Comparison of ENCODE assay signal across 1 cellular context in genomic region chr20:50012282-50013263, GRCh38.
A peak's percentile ranks its signal among the peaks of the same experiment; 100 is the strongest.
TF ChIP-seq lines count a peak whose summit lies in the region.

No MANE protein-coding gene starts in this region.

TF ChIP-seq in K562, 482 proteins besides CTCF, POLR2A, EP300 and RAD21 (continued from another document and continues in another):
- peak; percentile 39; the same call in 1 of the 2 replicates for TF ChIP-seq MGA (IDR thresholded peaks at IDR 0.05)
- TF ChIP-seq SRSF3 (IDR thresholded peaks at IDR 0.05; ENCODE audit: insufficient read depth, low read length): no peak
- TF ChIP-seq E2F8 (IDR thresholded peaks at IDR 0.05; ENCODE audit: low read depth, partially characterized antibody): no peak
- no peak for TF ChIP-seq KAT7 (CRISPR knock-in tag; IDR thresholded peaks at IDR 0.05; ENCODE audit: borderline replicate concordance)
- no peak for TF ChIP-seq ZBTB40 (IDR thresholded peaks at IDR 0.05)
- no peak for TF ChIP-seq ZBTB40 (CRISPR knock-in tag; IDR thresholded peaks at IDR 0.05)
- TF ChIP-seq ZNF324 (CRISPR knock-in tag; IDR thresholded peaks at IDR 0.05): no peak
- no peak for TF ChIP-seq ZNF668 (CRISPR knock-in tag; IDR thresholded peaks at IDR 0.05)
- no peak for TF ChIP-seq SMAD3 (CRISPR knock-in tag; conservative IDR thresholded peaks at IDR 0.05)
- peak; percentile 72 for TF ChIP-seq FOXM1 (IDR thresholded peaks at IDR 0.05; ENCODE audit: low read depth)
- TF ChIP-seq FOXM1 (CRISPR knock-in tag; IDR thresholded peaks at IDR 0.05; ENCODE audit: low read depth): no peak
- peak; percentile 54; the same call in 1 of the 2 replicates for TF ChIP-seq MYNN (IDR thresholded peaks at IDR 0.05)
- TF ChIP-seq MYNN (CRISPR knock-in tag; IDR thresholded peaks at IDR 0.05): no peak
- no peak for TF ChIP-seq MEIS2 (IDR thresholded peaks at IDR 0.05; ENCODE audit: partially characterized antibody)
- no peak for TF ChIP-seq ZNF282 (CRISPR knock-in tag; IDR thresholded peaks at IDR 0.05)
- TF ChIP-seq WHSC1 (IDR thresholded peaks at IDR 0.05; ENCODE audit: low read length): no peak
- TF ChIP-seq ID3 (CRISPR knock-in tag; IDR thresholded peaks at IDR 0.05): no peak
- TF ChIP-seq ID3 (tag; IDR thresholded peaks at IDR 0.05): 0 out of 2 replicates have a peak, but pooled peaks have one; percentile 29
- TF ChIP-seq GTF2F1 (IDR thresholded peaks at IDR 0.05; ENCODE audit: low read depth, low read length): no peak
- peak; percentile 69; the same call in 1 of the 2 replicates for TF ChIP-seq NCOR1 (IDR thresholded peaks at IDR 0.05)
- no peak for TF ChIP-seq MEF2A (IDR thresholded peaks at IDR 0.05; ENCODE audit: control insufficient read depth, low read depth, low read length)
- TF ChIP-seq ZNF717 (CRISPR knock-in tag; IDR thresholded peaks at IDR 0.05): no peak
- peak; percentile 4 for TF ChIP-seq DACH1 (IDR thresholded peaks at IDR 0.05; ENCODE audit: partially characterized antibody)
- no peak for TF ChIP-seq NR3C1 (CRISPR knock-in tag; IDR thresholded peaks at IDR 0.05)
- TF ChIP-seq GTF3C2 (IDR thresholded peaks at IDR 0.05; ENCODE audit: borderline replicate concordance, extremely low read depth, insufficient read length): peak; percentile 70
- no peak for TF ChIP-seq ZNF445 (CRISPR knock-in tag; IDR thresholded peaks at IDR 0.05; ENCODE audit: low read depth)
